In genomic region chr12:93434305-93434704, GRCh38 we compare ENCODE assay signal across 16 cellular contexts. TPM values are rescaled to one million over a fixed set of nuclear protein-coding genes. Genes with fewer than 3 reads are reported as not detected.
DNase-seq lines count a peak whose midpoint lies in the region; ATAC-seq, FAIRE-seq and TF ChIP-seq lines count a peak whose summit lies in the region.
"Had no signal": no experiment of that assay in that cellular context is flagged by ENCODE, and none has a peak within 500 bp of the region (broad histone marks: within the 10 kb centered on the region; RNA-seq: fewer than 3 reads in every experiment).

No MANE protein-coding gene starts in this region.

- intact Hi-C loops in Right ventricle myocardium superior (cut with DNase I), result no loop called here

- H3K36me3 ChIP-seq in skeletal muscle tissue (ENCODE audit: control insufficient read depth in 3 of 3, insufficient read depth in 3 of 3, low read length in 3 of 3), result no peaks in the 10 kb centered on the region

- H3K27me3 ChIP-seq in skeletal muscle tissue (ENCODE audit: control insufficient read depth in 3 of 3, insufficient read depth in 3 of 3, low read length in 3 of 3), result no peaks in the 10 kb centered on the region

- H3K4me3 ChIP-seq in skeletal muscle tissue (ENCODE audit: low read length in 3 of 3), result peak overlapping the region; percentile 8 to 55 (median 47)

- peak overlapping the region; percentile 42 to 62 (median 59) for H3K9ac ChIP-seq in skeletal muscle tissue (ENCODE audit: low read depth in 1 of 3, low read length in 3 of 3)

- H3K27ac ChIP-seq in RWPE1 (peak overlapping the region; percentile 34; the same call in 1 of the 2 replicates), skeletal muscle tissue (ENCODE audit: low read depth, low read length) (peak overlapping the region; percentile 79)

- peak; percentile 49 for ATAC-seq in Right ventricle myocardium superior (ENCODE audit: poor library complexity)
- ATAC-seq: stimulated activated naive CD8-positive, alpha-beta T cell treated with anti-CD3 and anti-CD28 coated beads, Interleukin-15, amount 100 ng/mL, for 72 hours had no signal

- TF ChIP-seq POLR2A in GM12891 (IDR thresholded peaks at IDR 0.05; ENCODE audit: low read depth, low read length), result no peak

- peaks cover 22 to 45% (median 25%) of the 10 kb centered on the region in 3 donors for H3K4me1 ChIP-seq in skeletal muscle tissue (ENCODE audit: control insufficient read depth in 3 of 3, insufficient read depth in 3 of 3, low read length in 3 of 3)

- no peaks in the 10 kb centered on the region for H3K9me3 ChIP-seq in skeletal muscle tissue (ENCODE audit: control insufficient read depth in 3 of 3, low read length in 3 of 3)

- DNase-seq in GM12891 (ENCODE audit: insufficient read length, low spot score), result no peak
- DNase-seq in RWPE1 (ENCODE audit: low spot score), result no peak
- no peak for DNase-seq in Right ventricle myocardium superior
- DNase-seq in stimulated activated CD8-positive, alpha-beta memory T cell treated with anti-CD3 and anti-CD28 coated beads, Interleukin-4, amount 100 ng/mL, for 48 hours, result no peak
- no peak for DNase-seq in NCI-H82 treated with DMSO at 0.1 percent for 48 hours (lab: John Stamatoyannopoulos, UW; ENCODE audit: unreplicated experiment)
- DNase-seq in C1 segment of cervical spinal cord (lab: John Stamatoyannopoulos, UW), result no peak
- DNase-seq in activated CD4-positive, alpha-beta T cell treated with anti-CD3 and anti-CD28 coated beads for 1 hour, result no peak
- DNase-seq: activated CD4-positive, alpha-beta T cell treated with anti-CD3 and anti-CD28 coated beads, Interleukin-2, amount 50 U/mL, for 1 hour; activated effector memory CD4-positive, alpha-beta T cell treated with Interleukin-2 at 50 U/mL for 16 hours; mesendoderm; NCI-H2107; posterior cingulate gyrus; stimulated activated CD4-positive, alpha-beta T cell treated with anti-CD3 and anti-CD28 coated beads, Interleukin-4, amount 100 ng/mL, for 24 hours; stimulated activated naive CD8-positive, alpha-beta T cell treated with anti-CD3 and anti-CD28 coated beads, Interleukin-15, amount 100 ng/mL, for 72 hours had no signal

- TF ChIP-seq CTCF in RWPE1 (conservative IDR thresholded peaks at IDR 0.05; ENCODE audit: low read depth), result no peak

- POLR2A ChIA-PET in RWPE1 (lab: Yijun Ruan, JAX; ENCODE audit: low non-redundant PET), result no interaction called here

- CTCF ChIA-PET in RWPE1 (lab: Yijun Ruan, JAX), result no interaction called here

- FAIRE-seq in GM12891 (lab: Jason Lieb, UNC), result peak; percentile 40
- FAIRE-seq: endothelial cell of umbilical vein had no signal

TF ChIP-seq in GM12891, 5 proteins besides CTCF, POLR2A, EP300 and RAD21:
- TF ChIP-seq POLR2AphosphoS5 (IDR thresholded peaks at IDR 0.05; ENCODE audit: low read depth, low read length) (no peak), PAX5 (IDR thresholded peaks at IDR 0.05; ENCODE audit: insufficient read depth, low read length, severe bottlenecking) (no peak), TAF1 (IDR thresholded peaks at IDR 0.05; ENCODE audit: low read depth, low read length) (no peak), SPI1 (IDR thresholded peaks at IDR 0.05; ENCODE audit: low read depth, low read length) (no peak), POU2F2 (IDR thresholded peaks at IDR 0.05; ENCODE audit: low read depth, low read length) (no peak)

RNA-seq across cellular contexts. Expression of gene UBE2N, which starts 7.4 kb away (rescaled TPM):
- polyA plus RNA-seq in GM12891 (2012; ENCODE audit: low read depth, missing spikeins), result 189 TPM
- total RNA-seq in Right ventricle myocardium superior, result 77.3 TPM
- total RNA-seq in skeletal muscle tissue, result 51.7 TPM

RNA-seq across cellular contexts. Expression of gene MRPL42, which starts 33.0 kb away (rescaled TPM):
- 45.4 TPM for polyA plus RNA-seq in GM12891 (2012; ENCODE audit: low read depth, missing spikeins)
- total RNA-seq in Right ventricle myocardium superior (39.9 TPM), skeletal muscle tissue (28.7 TPM)

RNA-seq across cellular contexts. Expression of gene NUDT4, which starts 56.6 kb away (rescaled TPM):
- polyA plus RNA-seq in GM12891 (2012; ENCODE audit: low read depth, missing spikeins), result 30.4 TPM
- total RNA-seq in Right ventricle myocardium superior, result 410 TPM
- total RNA-seq in skeletal muscle tissue, result 62.1 TPM
